ENCODE assay signal across 9 cellular contexts in the genomic region with DNA sequence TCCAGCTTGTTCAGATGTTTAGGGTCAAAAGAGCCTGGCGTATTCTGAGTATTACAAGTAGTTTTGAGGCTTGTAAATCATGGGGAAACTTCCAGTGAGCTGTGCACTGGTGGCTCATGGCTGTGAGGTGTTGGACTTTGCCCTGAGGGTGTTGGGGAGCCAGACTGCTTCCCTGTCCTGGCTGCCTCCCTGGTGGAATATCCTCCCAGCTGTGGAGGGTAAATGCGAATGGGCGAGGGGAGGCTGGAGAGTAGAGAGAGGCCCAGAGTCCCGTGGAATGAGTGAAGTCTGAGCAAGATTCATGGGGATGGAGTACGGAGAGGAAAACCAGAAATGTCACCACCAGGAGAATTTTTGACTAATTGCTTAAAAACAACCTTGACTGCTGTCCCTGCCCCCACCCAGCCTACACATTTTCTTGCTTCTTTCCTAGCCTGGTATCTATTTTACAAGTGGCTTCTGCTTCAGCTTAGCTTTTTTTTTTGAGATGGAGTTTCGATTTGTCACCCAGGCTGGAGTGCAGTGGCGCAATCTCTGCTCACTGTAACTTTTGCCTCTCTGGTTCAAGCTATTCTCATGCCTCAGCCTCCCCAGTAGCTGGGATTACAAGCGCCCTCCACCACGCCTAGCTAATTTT. TPM values are rescaled to one million over a fixed set of nuclear protein-coding genes. Genes with fewer than 3 reads are reported as not detected.
DNase-seq lines count a peak whose midpoint lies in the region; ATAC-seq and TF ChIP-seq lines count a peak whose summit lies in the region.
"Had no signal": no experiment of that assay in that cellular context is flagged by ENCODE, and none has a peak within 500 bp of the region (broad histone marks: within the 10 kb centered on the region; RNA-seq: fewer than 3 reads in every experiment).

No MANE protein-coding gene starts in this region.

- intact Hi-C loops in adrenal gland (cut with DNase I) (no loop called here), heart left ventricle (cut with DNase I) (loop anchor here in 3 of 10 donors (5.0 kb wide), 2 partner anchors 43 to 63 kb away; a partner anchor contains a TSS)

- peak overlapping the region; percentile 47 for H3K4me2 ChIP-seq in BLaER1

- peak overlapping the region; percentile 74 to 91 (median 90) for H3K27ac Mint-ChIP-seq in nephron

- ATAC-seq in HG03342 (IDR thresholded peaks at IDR 0.05; ENCODE audit: unreplicated experiment) (no peak), heart left ventricle (no peak), HG03432 (IDR thresholded peaks at IDR 0.05; ENCODE audit: unreplicated experiment) (no peak), GM21390 (IDR thresholded peaks at IDR 0.05; ENCODE audit: unreplicated experiment) (no peak)

- 42 to 54% (median 47%) methylated on average over 9 of the region's 9 CpGs for WGBS in adrenal gland, 4 donors
- 83 to 87% (median 86%) methylated on average over 9 of the region's 9 CpGs for WGBS in heart left ventricle, 4 donors

- peaks cover 71% of the 10 kb centered on the region for H3K36me3 ChIP-seq in BLaER1
- peaks cover 0 to 24% of the 10 kb centered on the region in 2 donors for H3K36me3 ChIP-seq in adrenal gland (replicated peaks in 1 of 2)
- peaks cover 0 to 50% (median 40%) of the 10 kb centered on the region in 9 donors for H3K36me3 ChIP-seq in heart left ventricle

- peaks cover 43% of the 10 kb centered on the region for H3K36me3 Mint-ChIP-seq in nephron (ENCODE audit: low read depth)

- H3K4me3 ChIP-seq in BLaER1 (peak overlapping the region; percentile 11; the same call in 1 of the 2 replicates), adrenal gland (peak overlapping the region in 1 of 4 donors; percentile 1), heart left ventricle (peak overlapping the region in 1 of 12 donors; percentile 44)

- H3K4me3 Mint-ChIP-seq in nephron, result peak overlapping the region; percentile 40 to 68 (median 49)

- TF ChIP-seq POLR2A in adrenal gland (IDR thresholded peaks at IDR 0.05), result no peak
- TF ChIP-seq POLR2A in heart left ventricle (IDR thresholded peaks at IDR 0.05), result no peak

- peaks cover 55% of the 10 kb centered on the region for H3K4me1 ChIP-seq in BLaER1
- peaks cover 26 to 49% of the 10 kb centered on the region in 2 donors for H3K4me1 ChIP-seq in adrenal gland (replicated peaks in 1 of 2)
- peaks cover 0 to 61% (median 31%) of the 10 kb centered on the region in 12 donors for H3K4me1 ChIP-seq in heart left ventricle

- H3K27me3 ChIP-seq in BLaER1 (no peaks in the 10 kb centered on the region), adrenal gland (no peaks in the 10 kb centered on the region), heart left ventricle (no peaks in the 10 kb centered on the region)

- H3K4me1 Mint-ChIP-seq in nephron, result peaks cover 23% of the 10 kb centered on the region

- H4K20me1 ChIP-seq in BLaER1, result peaks cover 73% of the 10 kb centered on the region

- H3K27ac ChIP-seq in BLaER1 (peak overlapping the region; percentile 7; the same call in 1 of the 2 replicates), adrenal gland (peak overlapping the region in 4 of 5 donors; percentile 54 to 75 (median 72)), heart left ventricle (peak overlapping the region in 1 of 12 donors; percentile 85)

- no peaks in the 10 kb centered on the region for H3K9me3 Mint-ChIP-seq in nephron

- H3K9ac ChIP-seq in BLaER1, result peak overlapping the region; percentile 39

- H3K27me3 Mint-ChIP-seq in nephron (ENCODE audit: low read depth), result no peaks in the 10 kb centered on the region

- TF ChIP-seq CTCF in adrenal gland (IDR thresholded peaks at IDR 0.05) (no peak), nephron (IDR thresholded peaks at IDR 0.05; ENCODE audit: unreplicated experiment in 3 of 3) (no peak), heart left ventricle (IDR thresholded peaks at IDR 0.05) (no peak)

- H3K9me3 ChIP-seq in BLaER1 (no peaks in the 10 kb centered on the region), adrenal gland (replicated peaks in 1 of 3) (no peaks in the 10 kb centered on the region), heart left ventricle (no peaks in the 10 kb centered on the region)

- peak; percentile 67 to 74 for DNase-seq in NOMO-1 (lab: John Stamatoyannopoulos, UW; ENCODE audit: unreplicated experiment in 2 of 2)
- peak in 6 of 7 donors; percentile 45 to 76 (median 57) for DNase-seq in adrenal gland
- DNase-seq in heart left ventricle, result no peak

RNA-seq across cellular contexts. Expression of a gene that starts 3.7 kb away (rescaled TPM):
- total RNA-seq in adrenal gland (10 to 100 TPM; 18.5 to 91.3 (median 57.3) TPM), heart left ventricle (10 to 100 TPM; 22.5 to 50.2 (median 31.6) TPM)
- polyA plus RNA-seq in adrenal gland (100 to 1,000 TPM in 2 of 3 donors, 10 to 100 TPM in 1; 92.1 to 176 (median 164) TPM), heart left ventricle (10 to 100 TPM; 23.5 to 32.3 TPM)

RNA-seq across cellular contexts. Expression of a gene that starts 4.5 kb away (rescaled TPM):
- total RNA-seq in adrenal gland (10 to 100 TPM in 5 of 8 donors, 1 to 10 TPM in 3; 5.9 to 17.5 (median 12.2) TPM), heart left ventricle (10 to 100 TPM in 3 of 9 donors, 1 to 10 TPM in 6; 4.2 to 11.1 (median 8.6) TPM)
- polyA plus RNA-seq in adrenal gland (10 to 100 TPM in 2 of 3 donors, 1 to 10 TPM in 1; 7.9 to 28.0 (median 18.6) TPM), heart left ventricle (1 to 10 TPM; 4.5 to 7.7 TPM)

RNA-seq across cellular contexts. Expression of a gene that starts 20.6 kb away (rescaled TPM):
- total RNA-seq in adrenal gland, result 1 to 10 TPM in 2 of 8 donors, under 1 TPM in 1, not detected in 5; 0.74 to 9.2 (median 1.0) TPM
- 1 to 10 TPM in 2 of 3 donors, not detected in 1; 8.3 to 8.7 TPM for polyA plus RNA-seq in adrenal gland
- total RNA-seq in heart left ventricle, result 1 to 10 TPM in 2 of 9 donors, under 1 TPM in 2, not detected in 5; 0.72 to 3.0 (median 0.99) TPM
- polyA plus RNA-seq in heart left ventricle, result 1 to 10 TPM in 1 of 2 donors, under 1 TPM in 1; 0.99 to 1.0 TPM
- total RNA-seq: mesenteric fat pad had no signal

RNA-seq across cellular contexts. Expression of a gene that starts 23.3 kb away (rescaled TPM):
- total RNA-seq in adrenal gland, result 100 to 1,000 TPM in 1 of 8 donors, 10 to 100 TPM in 7; 41.4 to 105 (median 68.2) TPM
- polyA plus RNA-seq in adrenal gland, result 100 to 1,000 TPM in 1 of 3 donors, 10 to 100 TPM in 2; 25.8 to 135 (median 97.5) TPM
- 10 to 100 TPM; 12.3 to 31.3 (median 15.0) TPM for total RNA-seq in heart left ventricle
- 10 to 100 TPM; 23.7 to 50.1 TPM for polyA plus RNA-seq in heart left ventricle

RNA-seq across cellular contexts. Expression of a gene that starts 37.8 kb away (rescaled TPM):
- total RNA-seq in adrenal gland (10 to 100 TPM; 14.9 to 36.1 (median 22.5) TPM), heart left ventricle (10 to 100 TPM in 3 of 9 donors, 1 to 10 TPM in 6; 6.9 to 27.3 (median 8.9) TPM)
- polyA plus RNA-seq in adrenal gland (10 to 100 TPM in 2 of 3 donors, 1 to 10 TPM in 1; 7.8 to 27.6 (median 24.9) TPM), heart left ventricle (10 to 100 TPM; 13.0 to 22.7 TPM)

Comparison
In these comparisons a context has a peak if more than half of its experiments do, and no peak if none do; other contexts are left out.
1. DNase-seq: peak in NOMO-1 (2 of 2) and adrenal gland (6 of 7); none in heart left ventricle (0 of 5).